Comparison of ENCODE assay signal across 22 cellular contexts in the genomic region with DNA sequence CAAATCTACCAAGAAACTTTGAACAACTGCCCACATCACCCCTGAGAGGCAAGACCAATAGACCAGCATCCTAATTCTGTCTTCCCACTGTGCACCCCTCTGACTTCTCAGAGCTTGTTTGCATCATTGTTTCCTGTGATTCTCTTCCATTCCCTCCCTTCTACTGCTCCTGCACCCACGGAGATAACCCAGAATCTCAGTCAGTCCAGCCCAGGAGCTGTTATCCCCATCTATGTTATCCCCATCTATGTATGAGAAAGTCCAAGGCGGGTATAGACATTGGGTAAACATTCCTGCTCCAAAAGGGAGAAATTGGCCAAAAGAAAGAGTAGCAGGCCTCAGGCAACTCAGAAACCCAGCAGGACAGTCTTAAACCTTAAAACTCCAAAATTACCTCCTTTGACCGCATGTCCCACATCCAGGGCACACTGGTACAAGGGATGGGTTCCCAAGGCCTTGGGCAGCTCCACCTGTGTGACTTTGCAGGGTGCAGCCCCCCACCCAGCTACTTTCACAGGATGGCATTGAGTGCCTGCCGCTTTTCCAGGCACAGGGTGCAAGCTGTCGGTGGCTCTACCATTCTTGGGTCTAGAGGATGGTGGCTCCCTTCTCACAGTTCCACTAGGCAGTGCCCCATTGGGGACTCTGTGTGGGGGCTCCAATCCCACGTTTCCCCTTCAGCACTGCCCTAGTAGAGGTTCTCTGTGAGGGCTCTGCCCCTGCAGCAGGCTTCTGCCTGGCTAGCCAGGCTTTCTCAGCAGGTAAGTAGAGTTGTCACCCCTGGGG.
DNase-seq lines count a peak whose midpoint lies in the region; FAIRE-seq and TF ChIP-seq lines count a peak whose summit lies in the region.
"Had no signal": no experiment of that assay in that cellular context is flagged by ENCODE, and none has a peak within 500 bp of the region (broad histone marks: within the 10 kb centered on the region; RNA-seq: fewer than 3 reads in every experiment).

No MANE protein-coding gene starts in this region.

- H3K18ac ChIP-seq in H1 (ENCODE audit: extremely low read depth, low read length), result no peak overlapping the region

- no peak overlapping the region for H4K8ac ChIP-seq in H1 (ENCODE audit: extremely low read depth, insufficient read depth, low read length)

- FAIRE-seq in H1 (lab: Jason Lieb, UNC), result no peak
- FAIRE-seq: A549, GM12892, GM18507, HTR-8/SVneo had no signal

- no peak for TF ChIP-seq POLR2A in H1 (IDR thresholded peaks at IDR 0.05; ENCODE audit: control extremely low read depth in 1 of 2, low read depth in 2 of 2, low read length in 2 of 2)
- TF ChIP-seq POLR2A in erythroblast (IDR thresholded peaks at IDR 0.05; ENCODE audit: low read length), result no peak

- H4K20me1 ChIP-seq in H1 (replicated peaks in 1 of 2; ENCODE audit: control insufficient read depth in 1 of 2, insufficient read depth in 2 of 2, low read length in 2 of 2), result no peaks in the 10 kb centered on the region
- H4K20me1 ChIP-seq: BLaER1 treated with 17β-estradiol and CSF1 and Interleukin-3, amounts not matched to agents 10 nM and 100 nM had no signal

- no peak overlapping the region for H3K56ac ChIP-seq in H1 (replicated peaks; ENCODE audit: insufficient read length, low read depth, low read length)

- H2BK5ac ChIP-seq in H1 (ENCODE audit: low read depth, low read length), result no peak overlapping the region

- no peak overlapping the region for H2AK5ac ChIP-seq in H1 (ENCODE audit: low read depth, low read length)

- no peaks in the 10 kb centered on the region for H3K79me2 ChIP-seq in H1 (ENCODE audit: control insufficient read depth in 1 of 2, insufficient read depth in 2 of 2, low read length in 2 of 2)

- H2BK120ac ChIP-seq in H1 (replicated peaks; ENCODE audit: low read depth, low read length), result no peak overlapping the region

- H3K9me3 ChIP-seq in H1 (ENCODE audit: insufficient read depth in 2 of 2, low read depth in 1 of 2, low read length in 1 of 2) (no peaks in the 10 kb centered on the region), A673 (ENCODE audit: low read depth, low read length, poor library complexity, severe bottlenecking) (no peaks in the 10 kb centered on the region)
- H3K9me3 ChIP-seq: A549 had no signal

- peak; percentile 32 for DNase-seq in activated CD8-positive, alpha-beta memory T cell treated with anti-CD3 and anti-CD28 coated beads for 24 hours
- no peak for DNase-seq in activated CD8-positive, alpha-beta memory T cell treated with anti-CD3 and anti-CD28 coated beads, Interleukin-2, amount 50 U/mL, for 4 hours
- DNase-seq in H1 (ENCODE audit: low read depth in 1 of 2, low spot score in 2 of 2) (peak in 1 of 2 experiments; percentile 38), osteocyte (ENCODE audit: extremely low spot score, unreplicated experiment) (peak; percentile 67), erythroblast (lab: John Stamatoyannopoulos, UW) (no peak), A673 (ENCODE audit: low spot score) (no peak), D341Med (ENCODE audit: low spot score) (no peak)
- no peak for DNase-seq in NK-92 treated with Interleukin-12 subunit alpha and Interleukin-12 subunit beta, amount 100 ng/mL, for 24 hours (lab: John Stamatoyannopoulos, UW)
- DNase-seq: CD8-positive, alpha-beta memory T cell; COR-L47; DMS153; DMS79; GDM1; GOT3; H9; IMR-90 had no signal

- no peak overlapping the region for H4K91ac ChIP-seq in H1 (replicated peaks; ENCODE audit: insufficient read length, low read length)

- H4K5ac ChIP-seq in H1 (ENCODE audit: insufficient read length, low read depth, low read length), result no peak overlapping the region

- TF ChIP-seq EP300 in H1 (IDR thresholded peaks at IDR 0.05; ENCODE audit: borderline replicate concordance in 1 of 2, low read depth in 2 of 2, low read length in 2 of 2), result no peak

- H2AFZ ChIP-seq in H1 (ENCODE audit: low read length), result no peak overlapping the region

- H3K14ac ChIP-seq in H1 (ENCODE audit: insufficient read length), result no peak overlapping the region

- WGBS in H1 (ENCODE audit: extremely low coverage in 1 of 2, insufficient coverage in 1 of 2, insufficient read length in 1 of 2, insufficient replicate concordance in 2 of 2, low coverage in 1 of 2, low lambda C conversion rate in 2 of 2, missing lambda C conversion rate in 1 of 2), 2 experiments, result 86% methylated on average over 6 of the region's 6 CpGs; no CpG with 5 or more reads in 1 of the 2 experiments

- H3K4me1 ChIP-seq in H1 (replicated peaks in 1 of 4; ENCODE audit: control insufficient read depth in 3 of 4, insufficient read depth in 4 of 4, low read length in 3 of 4) (no peaks in the 10 kb centered on the region), A673 (ENCODE audit: insufficient read depth, low read length, poor library complexity, severe bottlenecking) (no peaks in the 10 kb centered on the region)
- H3K4me1 ChIP-seq: A549 had no signal

- POLR2A ChIA-PET in H1 (lab: Charles Lee; ENCODE audit: partially characterized antibody), result no interaction called here
- POLR2A ChIA-PET in A673 (lab: Charles Lee; ENCODE audit: low non-redundant PET), result no interaction called here

- H3K36me3 Mint-ChIP-seq in osteocyte (ENCODE audit: unreplicated experiment), result no peaks in the 10 kb centered on the region
- H3K36me3 Mint-ChIP-seq: CD8-positive, alpha-beta memory T cell had no signal

- no peaks in the 10 kb centered on the region for H3K27me3 ChIP-seq in H1 (replicated peaks in 1 of 4; ENCODE audit: control insufficient read depth in 3 of 4, extremely low read depth in 1 of 4, insufficient read depth in 3 of 4, low read length in 3 of 4)
- peaks cover 19% of the 10 kb centered on the region for H3K27me3 ChIP-seq in A673 (replicated peaks; ENCODE audit: insufficient read depth, low read depth, low read length, poor library complexity)
- H3K27me3 ChIP-seq: BLaER1 treated with 17β-estradiol and CSF1 and Interleukin-3, amounts not matched to agents 10 nM and 100 nM had no signal

- H3K27ac Mint-ChIP-seq in osteocyte (ENCODE audit: unreplicated experiment), result no peak overlapping the region
- H3K27ac Mint-ChIP-seq: CD8-positive, alpha-beta memory T cell; H9 had no signal

- BruUV-seq in A673 (replicated peaks; lab: Mats Ljungman, UMichigan), result no TSS peak

- intact Hi-C loops in A673 (cut with micrococcal nuclease; ENCODE audit: unreplicated experiment), result no loop called here

- no peak overlapping the region for H3K4me3 Mint-ChIP-seq in osteocyte (ENCODE audit: unreplicated experiment)
- H3K4me3 Mint-ChIP-seq: CD8-positive, alpha-beta memory T cell; H9 had no signal

- H3K4ac ChIP-seq in H1 (replicated peaks; ENCODE audit: insufficient read length, low read depth, low read length), result no peak overlapping the region

- CTCF ChIA-PET in H1 (lab: Charles Lee; ENCODE audit: partially characterized antibody), result no interaction called here
- CTCF ChIA-PET in A673 (lab: Charles Lee), result no interaction called here

- H3K4me1 Mint-ChIP-seq in osteocyte (ENCODE audit: unreplicated experiment), result no peaks in the 10 kb centered on the region
- H3K4me1 Mint-ChIP-seq: CD8-positive, alpha-beta memory T cell had no signal

- TF ChIP-seq CTCF in H1 (IDR thresholded peaks at IDR 0.05; ENCODE audit: control extremely low read depth in 1 of 3, insufficient read depth in 1 of 3, low read depth in 1 of 3, low read length in 3 of 3), result no peak
- no peak for TF ChIP-seq CTCF in osteocyte (IDR thresholded peaks at IDR 0.05)
- TF ChIP-seq CTCF in A673 (conservative IDR thresholded peaks at IDR 0.05; ENCODE audit: low read depth, low read length), result no peak

- no peak overlapping the region for H3K27ac ChIP-seq in H1 (ENCODE audit: low read depth, low read length)
- no peak overlapping the region for H3K27ac ChIP-seq in A673 (ENCODE audit: low read depth, low read length, poor library complexity, severe bottlenecking)
- H3K27ac ChIP-seq: 22Rv1; A549; BLaER1 treated with 17β-estradiol and CSF1 and Interleukin-3, amounts not matched to agents 10 nM and 100 nM had no signal

- H3K9me3 Mint-ChIP-seq in osteocyte (ENCODE audit: unreplicated experiment), result peaks cover 48% of the 10 kb centered on the region
- H3K9me3 Mint-ChIP-seq: CD8-positive, alpha-beta memory T cell had no signal

- no peaks in the 10 kb centered on the region for H3K79me1 ChIP-seq in H1 (ENCODE audit: low read depth, low read length)

- H3K36me3 ChIP-seq in H1 (ENCODE audit: control insufficient read depth in 2 of 4, insufficient read depth in 4 of 4, low read length in 3 of 4) (no peaks in the 10 kb centered on the region), A673 (ENCODE audit: insufficient read depth, low read length, poor library complexity, severe bottlenecking) (no peaks in the 10 kb centered on the region)
- H3K36me3 ChIP-seq: BLaER1 treated with 17β-estradiol and CSF1 and Interleukin-3, amounts not matched to agents 10 nM and 100 nM had no signal

- H3K27me3 Mint-ChIP-seq in osteocyte (ENCODE audit: unreplicated experiment), result no peaks in the 10 kb centered on the region

- H2BK15ac ChIP-seq in H1 (ENCODE audit: low read length), result 0 out of 2 replicates have a peak overlapping the region, but pooled peaks have one; percentile 29

- no peak overlapping the region for H3K4me3 ChIP-seq in H1 (ENCODE audit: extremely low read depth in 1 of 4, insufficient read depth in 2 of 4, low read depth in 3 of 4, low read length in 4 of 4)
- H3K4me3 ChIP-seq in A673 (ENCODE audit: low read depth, low read length, poor library complexity, severe bottlenecking), result no peak overlapping the region
- H3K4me3 ChIP-seq: A549; BLaER1 treated with 17β-estradiol and CSF1 and Interleukin-3, amounts not matched to agents 10 nM and 100 nM had no signal

- H3K23ac ChIP-seq in H1 (ENCODE audit: insufficient read length), result no peak overlapping the region

- H3K23me2 ChIP-seq in H1 (ENCODE audit: low read depth, low read length), result peaks cover 2% of the 10 kb centered on the region; the same call in 1 of the 2 replicates

- H3K9ac ChIP-seq in H1 (replicated peaks in 1 of 4; ENCODE audit: extremely low read depth in 1 of 4, low read depth in 3 of 4, low read length in 3 of 4), result no peak overlapping the region
- H3K9ac ChIP-seq: BLaER1 treated with 17β-estradiol and CSF1 and Interleukin-3, amounts not matched to agents 10 nM and 100 nM had no signal

- H2BK12ac ChIP-seq in H1 (ENCODE audit: low read depth, low read length), result no peak overlapping the region

- no peak overlapping the region for H2BK20ac ChIP-seq in H1 (ENCODE audit: low read length)

- TF ChIP-seq RAD21 in H1 (IDR thresholded peaks at IDR 0.05 in 1 of 2, conservative IDR thresholded peaks at IDR 0.05 in 1 of 2; ENCODE audit: low read depth in 2 of 2, low read length in 2 of 2), result no peak

- no peak overlapping the region for H3K4me2 ChIP-seq in H1 (ENCODE audit: insufficient read depth in 1 of 2, low read depth in 2 of 2, low read length in 2 of 2)
- H3K4me2 ChIP-seq: A549 had no signal

Comparison
In these comparisons a context has a peak if more than half of its experiments do, and no peak if none do; other contexts are left out.
1. DNase-seq: peak in activated CD8-positive, alpha-beta memory T cell treated with anti-CD3 and anti-CD28 coated beads for 24 hours (single experiment) and osteocyte (single experiment); none in activated CD8-positive, alpha-beta memory T cell treated with anti-CD3 and anti-CD28 coated beads, Interleukin-2, amount 50 U/mL, for 4 hours (single experiment), erythroblast (0 of 2), A673 (single experiment), NK-92 treated with Interleukin-12 subunit alpha and Interleukin-12 subunit beta, amount 100 ng/mL, for 24 hours (single experiment) and D341Med (single experiment).